Comparison of ENCODE assay signal across 9 cellular contexts in the genomic region with DNA sequence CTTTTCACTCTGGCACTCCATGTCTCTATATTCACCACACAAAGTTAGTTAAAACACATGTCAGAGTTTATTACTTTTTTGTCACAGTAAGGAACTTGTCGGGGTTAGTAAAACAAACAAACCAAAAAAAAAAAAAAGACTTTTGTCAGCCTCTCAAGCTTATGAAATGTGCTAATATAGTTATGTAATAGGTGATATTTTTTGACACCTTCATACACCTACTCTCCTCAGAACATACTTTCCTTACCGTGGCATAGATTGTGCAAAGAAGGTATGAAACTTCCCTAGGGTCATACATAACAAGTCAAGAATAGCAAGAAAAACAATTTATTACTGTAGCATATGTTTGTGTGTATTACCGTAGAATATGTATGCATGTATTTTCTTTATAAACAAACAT.
"Had no signal": no experiment of that assay in that cellular context is flagged by ENCODE, and none has a peak within 500 bp of the region (broad histone marks: within the 10 kb centered on the region; RNA-seq: fewer than 3 reads in every experiment).

No MANE protein-coding gene starts in this region.

- H3K4me3 ChIP-seq: GM23248, GM23338, HAP-1 had no signal

- H3K4me3 Mint-ChIP-seq: GM23338, H9, HFFc6 had no signal

- H3K27ac ChIP-seq: GM23248 had no signal

- ATAC-seq: GM23338, HCT116 had no signal

- H3K27ac Mint-ChIP-seq: GM23338, H9, HFFc6 had no signal

- H3K9me3 ChIP-seq: HAP-1 had no signal

- H3K4me1 ChIP-seq: HAP-1 had no signal

- H3K9me3 Mint-ChIP-seq: GM23338, H9 had no signal

- H3K36me3 ChIP-seq: HAP-1 had no signal

- DNase-seq: GM23248, GOT3, H7, H9, HCEC 1CT, HFFc6 had no signal
